Comparison of ENCODE assay signal across 9 cellular contexts in genomic region chr11:64250406-64250874, GRCh38. TPM values are rescaled to one million over a fixed set of nuclear protein-coding genes. Genes with fewer than 3 reads are reported as not detected.
DNase-seq lines count a peak whose midpoint lies in the region; ATAC-seq and TF ChIP-seq lines count a peak whose summit lies in the region.
"Had no signal": no experiment of that assay in that cellular context is flagged by ENCODE, and none has a peak within 500 bp of the region (broad histone marks: within the 10 kb centered on the region; RNA-seq: fewer than 3 reads in every experiment).

No MANE protein-coding gene starts in this region.

- no peak overlapping the region for H3K14ac ChIP-seq in neuronal stem cell (ENCODE audit: low read length)

- no peaks in the 10 kb centered on the region for H3K27me3 ChIP-seq in CD8-positive, alpha-beta T cell (ENCODE audit: insufficient read depth, low read length)
- H3K27me3 ChIP-seq in NT2/D1 (ENCODE audit: insufficient read depth, insufficient read length), result no peaks in the 10 kb centered on the region
- peaks cover 10% of the 10 kb centered on the region for H3K27me3 ChIP-seq in ectodermal cell (ENCODE audit: control insufficient read depth, insufficient read depth, low read length, poor library complexity, severe bottlenecking)
- H3K27me3 ChIP-seq in neuronal stem cell (ENCODE audit: control insufficient read depth in 3 of 3, insufficient read depth in 3 of 3, low read depth in 1 of 3, low read length in 3 of 3), result no peaks in the 10 kb centered on the region

- H3K4ac ChIP-seq in neuronal stem cell (ENCODE audit: low read length), result peak overlapping the region; percentile 56

- peaks cover 8% of the 10 kb centered on the region for H3K79me1 ChIP-seq in neuronal stem cell (ENCODE audit: low read depth, low read length)

- no peak overlapping the region for H3K27ac Mint-ChIP-seq in CD8-positive, alpha-beta T cell

- POLR2A ChIA-PET in CD8-positive, alpha-beta T cell (lab: Charles Lee), result interaction anchor here (1.1 to 3.6 kb wide), 6 partner anchors 13 to 44 kb away, joined by 3 to 19 read pairs (median 5); partner anchors contain the start of genes FERMT3, NUDT22 and TRPT1

- H3K9me3 Mint-ChIP-seq in CD8-positive, alpha-beta T cell, result no peaks in the 10 kb centered on the region

- H3K36me3 Mint-ChIP-seq in CD8-positive, alpha-beta T cell, result no peaks in the 10 kb centered on the region

- no peak overlapping the region for H2BK12ac ChIP-seq in neuronal stem cell (ENCODE audit: low read length)

- peak overlapping the region; percentile 97 for H2AFZ ChIP-seq in neuronal stem cell (ENCODE audit: low read length)

- H3K4me2 ChIP-seq in neuronal stem cell (ENCODE audit: insufficient read depth, low read length, poor library complexity, severe bottlenecking), result peak overlapping the region; percentile 95

- peak overlapping the region; percentile 98 for H2BK15ac ChIP-seq in neuronal stem cell (ENCODE audit: low read length)

- H2BK120ac ChIP-seq in neuronal stem cell (ENCODE audit: low read depth, low read length), result peak overlapping the region; percentile 90

- H4K8ac ChIP-seq in neuronal stem cell (ENCODE audit: low read depth, low read length), result peak overlapping the region; percentile 49

- peaks cover 32% of the 10 kb centered on the region for H3K4me1 ChIP-seq in CD8-positive, alpha-beta T cell (ENCODE audit: insufficient read depth, low read length)
- peaks cover 38% of the 10 kb centered on the region for H3K4me1 ChIP-seq in NT2/D1 (ENCODE audit: insufficient read depth, insufficient read length)
- peaks cover 21% of the 10 kb centered on the region for H3K4me1 ChIP-seq in ectodermal cell (ENCODE audit: control insufficient read depth, insufficient read depth, low read length)
- H3K4me1 ChIP-seq in neuronal stem cell (ENCODE audit: control insufficient read depth in 2 of 2, insufficient read depth in 1 of 2, low read depth in 1 of 2, low read length in 2 of 2), result peaks cover 21 to 37% of the 10 kb centered on the region in 2 donors

- H3K4me3 ChIP-seq in CD8-positive, alpha-beta T cell (ENCODE audit: low read depth, low read length), result peak overlapping the region; percentile 53
- H3K4me3 ChIP-seq in NT2/D1 (ENCODE audit: insufficient read length, low read depth) (peak overlapping the region; percentile 65), ectodermal cell (ENCODE audit: insufficient read depth, low read depth, low read length) (peak overlapping the region; percentile 70), neuronal stem cell (ENCODE audit: low read length in 2 of 2) (peak overlapping the region; percentile 70 to 71)

- peak overlapping the region; percentile 86 for H3K23ac ChIP-seq in neuronal stem cell (ENCODE audit: low read depth, low read length, poor library complexity)

- H4K91ac ChIP-seq in neuronal stem cell (ENCODE audit: low read depth, low read length, poor library complexity), result peak overlapping the region; percentile 59

- peak overlapping the region; percentile 84 for H3K4me3 Mint-ChIP-seq in CD8-positive, alpha-beta T cell

- H2AK5ac ChIP-seq in neuronal stem cell (ENCODE audit: low read depth, low read length), result peak overlapping the region; percentile 0

- peaks cover 29% of the 10 kb centered on the region for H3K4me1 Mint-ChIP-seq in CD8-positive, alpha-beta T cell (ENCODE audit: low read depth)

- no peak for DNase-seq in CD8-positive, alpha-beta T cell
- DNase-seq in NT2/D1 (ENCODE audit: low read depth, low spot score), result no peak
- DNase-seq in neuronal stem cell (ENCODE audit: low spot score), result no peak
- DNase-seq in C1 segment of cervical spinal cord (lab: John Stamatoyannopoulos, UW), result no peak
- DNase-seq in kidney glomerular epithelial cell (lab: John Stamatoyannopoulos, UW), result no peak
- no peak for DNase-seq in KG1 (lab: John Stamatoyannopoulos, UW)
- no peak for DNase-seq in dedifferentiated amniotic fluid mesenchymal stem cell (ENCODE audit: extremely low spot score)
- DNase-seq: occipital lobe had no signal

- H3K9ac ChIP-seq in NT2/D1 (ENCODE audit: insufficient read length, low read depth), result peak overlapping the region; percentile 84
- H3K9ac ChIP-seq in neuronal stem cell (ENCODE audit: low read depth, low read length, poor library complexity), result peak overlapping the region; percentile 88

- no peak for ATAC-seq in CD8-positive, alpha-beta T cell

- H3K27me3 Mint-ChIP-seq in CD8-positive, alpha-beta T cell (ENCODE audit: low read depth), result no peaks in the 10 kb centered on the region

- peak overlapping the region; percentile 83 for H2BK5ac ChIP-seq in neuronal stem cell (ENCODE audit: low read length)

- TF ChIP-seq CTCF in CD8-positive, alpha-beta T cell (IDR thresholded peaks at IDR 0.05), result no peak

- H3K18ac ChIP-seq in neuronal stem cell (ENCODE audit: low read length), result peak overlapping the region; percentile 98

- no peaks in the 10 kb centered on the region for H3K36me3 ChIP-seq in CD8-positive, alpha-beta T cell (ENCODE audit: insufficient read depth, low read length)
- H3K36me3 ChIP-seq in NT2/D1 (ENCODE audit: insufficient read depth, insufficient read length, low read length) (peaks cover 30% of the 10 kb centered on the region), ectodermal cell (ENCODE audit: control insufficient read depth, insufficient read depth, low read length) (no peaks in the 10 kb centered on the region), neuronal stem cell (replicated peaks in 1 of 2; ENCODE audit: control insufficient read depth in 2 of 2, insufficient read depth in 2 of 2, low read length in 2 of 2) (peaks cover 3 to 15% of the 10 kb centered on the region in 2 donors)

- no peaks in the 10 kb centered on the region for H3K9me3 ChIP-seq in CD8-positive, alpha-beta T cell (ENCODE audit: low read length)
- H3K9me3 ChIP-seq in NT2/D1 (ENCODE audit: insufficient read depth, low read length) (no peaks in the 10 kb centered on the region), ectodermal cell (ENCODE audit: control insufficient read depth, low read length) (no peaks in the 10 kb centered on the region), neuronal stem cell (replicated peaks in 1 of 2; ENCODE audit: control insufficient read depth in 2 of 2, insufficient read depth in 1 of 2, low read depth in 1 of 2, low read length in 2 of 2) (no peaks in the 10 kb centered on the region)

- 6% methylated on average over 7 of the region's 7 CpGs for WGBS in ectodermal cell, 2 experiments
- no CpG with 5 or more reads among the region's 7 CpGs for WGBS in neuronal stem cell (ENCODE audit: extremely low coverage in 2 of 2, insufficient read length in 2 of 2, insufficient replicate concordance in 1 of 2), 2 donors

- CTCF ChIA-PET in CD8-positive, alpha-beta T cell (lab: Charles Lee), result interaction anchor here (1.0 to 14.8 kb wide), 20 partner anchors 9 to 109 kb away, joined by 3 to 152 read pairs (median 6); partner anchors contain the start of genes BAD, CATSPERZ, DNAJC4 and ESRRA

- H3K27ac ChIP-seq in CD8-positive, alpha-beta T cell (ENCODE audit: low read depth, low read length), result no peak overlapping the region
- no peak overlapping the region for H3K27ac ChIP-seq in ectodermal cell (ENCODE audit: insufficient read depth, low read depth, low read length, poor library complexity, severe bottlenecking)
- H3K27ac ChIP-seq in neuronal stem cell (replicated peaks; ENCODE audit: low read length), result no peak overlapping the region

- intact Hi-C loops in CD8-positive, alpha-beta T cell (cut with DNase I, micrococcal nuclease), result no loop called here

RNA-seq across cellular contexts. Expression of gene PLCB3, which starts 0.9 kb away (rescaled TPM):
- total RNA-seq in CD8-positive, alpha-beta T cell, result 1 to 10 TPM; 2.1 to 2.4 TPM
- 45.4 TPM for polyA plus RNA-seq in ectodermal cell (2013, experiment 1 of 4)
- polyA plus RNA-seq in ectodermal cell (2013, experiment 2 of 4), result 44.5 TPM
- 29.6 TPM for polyA plus RNA-seq in ectodermal cell (2013, experiment 3 of 4)
- 29.3 TPM for polyA plus RNA-seq in ectodermal cell (2013, experiment 4 of 4)
- 17.0 TPM for polyA plus RNA-seq in neuronal stem cell (2013, experiment 1 of 2)
- 17.0 TPM for polyA plus RNA-seq in neuronal stem cell (2013, experiment 2 of 2)

RNA-seq across cellular contexts. Expression of gene PPP1R14B, which starts 3.7 kb away (rescaled TPM):
- 10 to 100 TPM; 25.7 to 30.8 TPM for total RNA-seq in CD8-positive, alpha-beta T cell
- polyA plus RNA-seq in ectodermal cell (2013, experiment 1 of 4), result 162 TPM
- polyA plus RNA-seq in ectodermal cell (2013, experiment 2 of 4), result 147 TPM
- 181 TPM for polyA plus RNA-seq in ectodermal cell (2013, experiment 3 of 4)
- 175 TPM for polyA plus RNA-seq in ectodermal cell (2013, experiment 4 of 4)
- polyA plus RNA-seq in neuronal stem cell (2013, experiment 1 of 2), result 292 TPM
- polyA plus RNA-seq in neuronal stem cell (2013, experiment 2 of 2), result 280 TPM

RNA-seq across cellular contexts. Expression of gene FKBP2, which starts 9.5 kb away (rescaled TPM):
- 10 to 100 TPM; 19.4 TPM for total RNA-seq in CD8-positive, alpha-beta T cell
- polyA plus RNA-seq in ectodermal cell (2013, experiment 1 of 4), result 53.6 TPM
- polyA plus RNA-seq in ectodermal cell (2013, experiment 2 of 4), result 57.5 TPM
- polyA plus RNA-seq in ectodermal cell (2013, experiment 3 of 4), result 56.2 TPM
- 53.1 TPM for polyA plus RNA-seq in ectodermal cell (2013, experiment 4 of 4)
- 36.4 TPM for polyA plus RNA-seq in neuronal stem cell (2013, experiment 1 of 2)
- polyA plus RNA-seq in neuronal stem cell (2013, experiment 2 of 2), result 40.7 TPM

RNA-seq across cellular contexts. Expression of gene VEGFB, which starts 16.1 kb away (rescaled TPM):
- total RNA-seq in CD8-positive, alpha-beta T cell, result 10 to 100 TPM; 33.6 to 40.0 TPM
- polyA plus RNA-seq in ectodermal cell (2013, experiment 1 of 4), result 23.1 TPM
- polyA plus RNA-seq in ectodermal cell (2013, experiment 2 of 4), result 21.7 TPM
- polyA plus RNA-seq in ectodermal cell (2013, experiment 3 of 4), result 17.9 TPM
- polyA plus RNA-seq in ectodermal cell (2013, experiment 4 of 4), result 20.1 TPM
- polyA plus RNA-seq in neuronal stem cell (2013, experiment 1 of 2), result 35.4 TPM
- 32.3 TPM for polyA plus RNA-seq in neuronal stem cell (2013, experiment 2 of 2)

RNA-seq across cellular contexts. Expression of gene DNAJC4, which starts 20.1 kb away (rescaled TPM):
- 10 to 100 TPM; 33.2 to 36.3 TPM for total RNA-seq in CD8-positive, alpha-beta T cell
- 24.1 TPM for polyA plus RNA-seq in ectodermal cell (2013, experiment 1 of 4)
- 22.4 TPM for polyA plus RNA-seq in ectodermal cell (2013, experiment 2 of 4)
- 30.7 TPM for polyA plus RNA-seq in ectodermal cell (2013, experiment 3 of 4)
- polyA plus RNA-seq in ectodermal cell (2013, experiment 4 of 4), result 34.4 TPM
- 29.4 TPM for polyA plus RNA-seq in neuronal stem cell (2013, experiment 1 of 2)
- polyA plus RNA-seq in neuronal stem cell (2013, experiment 2 of 2), result 29.4 TPM
